14 cellular contexts compared by ENCODE assay signal in the genomic region with DNA sequence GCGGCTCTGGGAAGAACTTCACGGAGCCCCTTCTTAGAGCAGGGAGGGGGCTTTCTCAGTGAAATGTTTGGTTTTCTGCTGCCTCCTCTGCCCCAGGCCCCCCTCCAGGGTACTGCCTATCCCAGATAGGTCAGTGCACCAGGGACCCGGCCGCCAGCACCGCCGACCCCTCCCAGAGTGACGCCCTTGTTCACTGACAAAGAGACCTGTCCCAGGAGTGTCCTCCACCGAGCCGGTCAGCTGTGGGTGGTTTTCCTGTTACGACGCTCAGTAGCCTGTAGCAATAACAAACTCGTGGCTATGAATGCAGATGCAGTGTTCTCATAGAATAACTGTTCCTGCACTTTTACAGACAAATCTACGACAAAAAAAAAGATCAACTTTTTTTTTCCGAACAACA.
DNase-seq lines count a peak whose midpoint lies in the region; ATAC-seq lines count a peak whose summit lies in the region.
"Had no signal": no experiment of that assay in that cellular context is flagged by ENCODE, and none has a peak within 500 bp of the region (broad histone marks: within the 10 kb centered on the region; RNA-seq: fewer than 3 reads in every experiment).

No MANE protein-coding gene starts in this region.

- DNase-seq in T-helper 17 cell (no peak), islet precursor cell (peak; percentile 44), middle frontal gyrus (ENCODE audit: extremely low spot score, low spot score) (no peak), A172 (ENCODE audit: low spot score) (no peak), epidermal melanocyte (ENCODE audit: insufficient read length, low spot score) (no peak)
- DNase-seq in activated naive CD8-positive, alpha-beta T cell treated with anti-CD3 and anti-CD28 coated beads, Interleukin-2, amount 50 U/mL, for 24 hours, result no peak
- DNase-seq: DMS 273 treated with DMSO at 0.1 percent for 48 hours; effector memory CD4-positive, alpha-beta T cell; foreskin fibroblast; NCI-H1105 treated with DMSO at 0.1 percent for 48 hours; NCI-H226 had no signal

- peaks cover 90% of the 10 kb centered on the region for H4K20me1 ChIP-seq in BLaER1

- no peaks in the 10 kb centered on the region for H3K27me3 ChIP-seq in BLaER1
- H3K27me3 ChIP-seq in skeletal muscle tissue (ENCODE audit: control insufficient read depth in 3 of 3, insufficient read depth in 3 of 3, low read length in 3 of 3), result no peaks in the 10 kb centered on the region

- H3K4me1 ChIP-seq in BLaER1, result peaks cover 58% of the 10 kb centered on the region
- peaks cover 66 to 71% (median 70%) of the 10 kb centered on the region in 3 donors for H3K4me1 ChIP-seq in skeletal muscle tissue (ENCODE audit: control insufficient read depth in 3 of 3, insufficient read depth in 3 of 3, low read length in 3 of 3)

- H3K9ac ChIP-seq in BLaER1 (no peak overlapping the region), skeletal muscle tissue (ENCODE audit: low read depth in 1 of 3, low read length in 3 of 3) (peak overlapping the region in 2 of 3 donors; percentile 14 to 45)

- no peaks in the 10 kb centered on the region for H3K27me3 Mint-ChIP-seq in T-helper 17 cell
- H3K27me3 Mint-ChIP-seq in activated naive CD8-positive, alpha-beta T cell treated with anti-CD3 and anti-CD28 coated beads, Interleukin-2, amount 50 U/mL, for 24 hours, result no peaks in the 10 kb centered on the region

- H3K4me1 Mint-ChIP-seq in T-helper 17 cell, result peaks cover 7% of the 10 kb centered on the region
- peaks cover 9% of the 10 kb centered on the region for H3K4me1 Mint-ChIP-seq in activated naive CD8-positive, alpha-beta T cell treated with anti-CD3 and anti-CD28 coated beads, Interleukin-2, amount 50 U/mL, for 24 hours

- no peaks in the 10 kb centered on the region for H3K9me3 ChIP-seq in BLaER1
- no peaks in the 10 kb centered on the region for H3K9me3 ChIP-seq in T-helper 17 cell (ENCODE audit: control insufficient read depth, low read length, poor library complexity, severe bottlenecking)
- no peaks in the 10 kb centered on the region for H3K9me3 ChIP-seq in skeletal muscle tissue (ENCODE audit: control insufficient read depth in 3 of 3, low read length in 3 of 3)
- H3K9me3 ChIP-seq: prostate gland had no signal

- H3K27ac Mint-ChIP-seq in T-helper 17 cell, result peak overlapping the region; percentile 8
- no peak overlapping the region for H3K27ac Mint-ChIP-seq in activated naive CD8-positive, alpha-beta T cell treated with anti-CD3 and anti-CD28 coated beads, Interleukin-2, amount 50 U/mL, for 24 hours

- no peak for ATAC-seq in T-helper 17 cell
- ATAC-seq in activated naive CD8-positive, alpha-beta T cell treated with anti-CD3 and anti-CD28 coated beads, Interleukin-2, amount 50 U/mL, for 24 hours, result no peak

- H3K4me2 ChIP-seq in BLaER1, result peak overlapping the region; percentile 75

- H3K36me3 ChIP-seq in BLaER1 (peaks cover 76% of the 10 kb centered on the region), skeletal muscle tissue (ENCODE audit: control insufficient read depth in 3 of 3, insufficient read depth in 3 of 3, low read length in 3 of 3) (peaks cover 15 to 28% (median 16%) of the 10 kb centered on the region in 3 donors)
- H3K36me3 ChIP-seq: prostate gland had no signal

- H3K27ac ChIP-seq in BLaER1 (peak overlapping the region; percentile 56; the same call in 1 of the 2 replicates), skeletal muscle tissue (ENCODE audit: low read depth, low read length) (peak overlapping the region; percentile 42)

- H3K9me3 Mint-ChIP-seq in activated naive CD8-positive, alpha-beta T cell treated with anti-CD3 and anti-CD28 coated beads, Interleukin-2, amount 50 U/mL, for 24 hours, result no peaks in the 10 kb centered on the region

- H3K4me3 Mint-ChIP-seq in T-helper 17 cell, result no peak overlapping the region
- H3K4me3 Mint-ChIP-seq in activated naive CD8-positive, alpha-beta T cell treated with anti-CD3 and anti-CD28 coated beads, Interleukin-2, amount 50 U/mL, for 24 hours, result no peak overlapping the region

- H3K36me3 Mint-ChIP-seq in T-helper 17 cell (ENCODE audit: low read depth), result peaks cover 2% of the 10 kb centered on the region
- H3K36me3 Mint-ChIP-seq in activated naive CD8-positive, alpha-beta T cell treated with anti-CD3 and anti-CD28 coated beads, Interleukin-2, amount 50 U/mL, for 24 hours (ENCODE audit: low read depth), result peaks cover 14% of the 10 kb centered on the region

- H3K4me3 ChIP-seq in BLaER1, result no peak overlapping the region
- H3K4me3 ChIP-seq in skeletal muscle tissue (ENCODE audit: low read length in 3 of 3), result no peak overlapping the region
- H3K4me3 ChIP-seq: prostate gland had no signal
